ENCODE assay signal across 12 cellular contexts in genomic region chr2:54523336-54523959, GRCh38.
DNase-seq lines count a peak whose midpoint lies in the region; ATAC-seq and TF ChIP-seq lines count a peak whose summit lies in the region.
"Had no signal": no experiment of that assay in that cellular context is flagged by ENCODE, and none has a peak within 500 bp of the region (broad histone marks: within the 10 kb centered on the region; RNA-seq: fewer than 3 reads in every experiment).

No MANE protein-coding gene starts in this region.

- intact Hi-C loops in CD8-positive, alpha-beta T cell (cut with DNase I, micrococcal nuclease), result loop anchor here (2.0 to 10.0 kb wide), 13 partner anchors 34 to 653 kb away; no protein-coding TSS in a partner anchor
- intact Hi-C loops in dorsolateral prefrontal cortex (cut with DNase I), result loop anchor here (5.0 to 10.0 kb wide), 3 partner anchors 139 to 181 kb away; no protein-coding TSS in a partner anchor

- H4K20me1 ChIP-seq in KMS-11 (ENCODE audit: insufficient read depth) (no peaks in the 10 kb centered on the region), osteoblast (ENCODE audit: insufficient read depth, low read length) (peaks cover 24% of the 10 kb centered on the region)

- no peak for ATAC-seq in CD8-positive, alpha-beta T cell

- H3K27me3 Mint-ChIP-seq in brain, result no peaks in the 10 kb centered on the region
- H3K27me3 Mint-ChIP-seq in CD8-positive, alpha-beta T cell (ENCODE audit: low read depth), result peaks cover 12% of the 10 kb centered on the region

- peaks cover 46% of the 10 kb centered on the region for H3K36me3 Mint-ChIP-seq in brain
- H3K36me3 Mint-ChIP-seq in CD8-positive, alpha-beta T cell, result no peaks in the 10 kb centered on the region
- H3K36me3 Mint-ChIP-seq: CD14-positive monocyte had no signal

- H3K79me2 ChIP-seq in KMS-11 (ENCODE audit: insufficient read depth, low read depth) (peaks cover 25% of the 10 kb centered on the region), osteoblast (ENCODE audit: insufficient read depth, low read length) (peaks cover 91% of the 10 kb centered on the region)

- peak overlapping the region; percentile 10 to 83 (median 59) for H3K27ac Mint-ChIP-seq in brain
- H3K27ac Mint-ChIP-seq in CD8-positive, alpha-beta T cell, result no peak overlapping the region

- H2AFZ ChIP-seq in KMS-11 (ENCODE audit: low read depth), result no peak overlapping the region
- H2AFZ ChIP-seq in osteoblast (ENCODE audit: low read length), result no peak overlapping the region
- H2AFZ ChIP-seq: parathyroid adenoma had no signal

- H3K9me3 ChIP-seq in osteoblast (ENCODE audit: low read depth, low read length), result no peaks in the 10 kb centered on the region
- no peaks in the 10 kb centered on the region for H3K9me3 ChIP-seq in CD8-positive, alpha-beta T cell (ENCODE audit: low read length)
- H3K9me3 ChIP-seq: Peyer's patch, vagina had no signal

- H3K4me1 ChIP-seq in KMS-11 (ENCODE audit: low read depth, poor library complexity, severe bottlenecking) (peaks cover 66% of the 10 kb centered on the region), osteoblast (ENCODE audit: insufficient read depth, low read length) (peaks cover 34% of the 10 kb centered on the region)
- H3K4me1 ChIP-seq in CD8-positive, alpha-beta T cell (ENCODE audit: insufficient read depth, low read length), result no peaks in the 10 kb centered on the region

- H3K9ac ChIP-seq in KMS-11, result no peak overlapping the region; the same call in 1 of the 2 replicates
- H3K9ac ChIP-seq: parathyroid adenoma had no signal

- no peaks in the 10 kb centered on the region for H3K27me3 ChIP-seq in KMS-11 (ENCODE audit: insufficient read depth, low read depth)
- H3K27me3 ChIP-seq in osteoblast (ENCODE audit: insufficient read depth, low read length), result no peaks in the 10 kb centered on the region
- no peaks in the 10 kb centered on the region for H3K27me3 ChIP-seq in CD8-positive, alpha-beta T cell (ENCODE audit: insufficient read depth, low read length)
- H3K27me3 ChIP-seq in dorsolateral prefrontal cortex, result no peaks in the 10 kb centered on the region
- H3K27me3 ChIP-seq: brain microvascular endothelial cell, Peyer's patch, vagina had no signal

- H3K27ac ChIP-seq in KMS-11 (peak overlapping the region; percentile 78), osteoblast (ENCODE audit: low read depth, low read length) (peak overlapping the region; percentile 13), dorsolateral prefrontal cortex (peak overlapping the region in 29 of 59 donors; percentile 5 to 69 (median 35))
- no peak overlapping the region for H3K27ac ChIP-seq in CD8-positive, alpha-beta T cell (ENCODE audit: low read depth, low read length)
- H3K27ac ChIP-seq: parathyroid adenoma had no signal

- peaks cover 63% of the 10 kb centered on the region for H3K4me1 Mint-ChIP-seq in brain
- peaks cover 8% of the 10 kb centered on the region for H3K4me1 Mint-ChIP-seq in CD8-positive, alpha-beta T cell (ENCODE audit: low read depth)

- H3K4me3 Mint-ChIP-seq in brain, result no peak overlapping the region
- H3K4me3 Mint-ChIP-seq in CD8-positive, alpha-beta T cell, result no peak overlapping the region

- no peaks in the 10 kb centered on the region for H3K9me3 Mint-ChIP-seq in brain
- H3K9me3 Mint-ChIP-seq in CD8-positive, alpha-beta T cell, result no peaks in the 10 kb centered on the region
- H3K9me3 Mint-ChIP-seq: CD14-positive monocyte had no signal

- peak; percentile 31 for DNase-seq in Daoy (ENCODE audit: low read depth)
- DNase-seq in osteoblast (ENCODE audit: insufficient read length, low spot score, missing footprints), result no peak
- no peak for DNase-seq in Kasumi-1 (lab: John Stamatoyannopoulos, UW)
- no peak for DNase-seq in CD8-positive, alpha-beta T cell
- DNase-seq in dorsolateral prefrontal cortex, result no peak

- CTCF ChIA-PET in CD8-positive, alpha-beta T cell (lab: Charles Lee), result interaction anchor here (0.7 to 9.1 kb wide), 39 partner anchors 8 to 416 kb away, joined by 3 to 162 read pairs (median 6); no protein-coding TSS in a partner anchor

- POLR2A ChIA-PET in CD8-positive, alpha-beta T cell (lab: Charles Lee), result interaction anchor here (1.0 kb wide), 1 partner anchor 416 kb away, joined by 3 read pairs; no protein-coding TSS in a partner anchor

- no peak for TF ChIP-seq CTCF in KMS-11 (conservative IDR thresholded peaks at IDR 0.05; ENCODE audit: low read depth, low read length)
- no peak for TF ChIP-seq CTCF in brain (conservative IDR thresholded peaks at IDR 0.05)
- no peak for TF ChIP-seq CTCF in osteoblast (IDR thresholded peaks at IDR 0.05; ENCODE audit: extremely low read depth, low read depth, low read length)
- TF ChIP-seq CTCF in CD8-positive, alpha-beta T cell (IDR thresholded peaks at IDR 0.05), result no peak
- TF ChIP-seq CTCF in dorsolateral prefrontal cortex (IDR thresholded peaks at IDR 0.05 in 54 of 56, conservative IDR thresholded peaks at IDR 0.05 in 2 of 56; ENCODE audit: low read depth in 1 of 56, partially characterized antibody in 56 of 56), result no peak

- H3K4me2 ChIP-seq in KMS-11 (peak overlapping the region; percentile 75), osteoblast (ENCODE audit: insufficient read depth, low read length) (no peak overlapping the region)

- H3K36me3 ChIP-seq in KMS-11 (ENCODE audit: insufficient read depth) (no peaks in the 10 kb centered on the region), osteoblast (ENCODE audit: insufficient read depth, low read length) (peaks cover 26% of the 10 kb centered on the region)
- no peaks in the 10 kb centered on the region for H3K36me3 ChIP-seq in CD8-positive, alpha-beta T cell (ENCODE audit: insufficient read depth, low read length)

- H3K4me3 ChIP-seq in KMS-11 (IDR thresholded peaks at IDR 0.05; ENCODE audit: insufficient read depth, low read depth, low read length) (no peak overlapping the region), osteoblast (ENCODE audit: insufficient read depth, low read length) (no peak overlapping the region), dorsolateral prefrontal cortex (no peak overlapping the region)
- H3K4me3 ChIP-seq in CD8-positive, alpha-beta T cell (ENCODE audit: low read depth, low read length), result no peak overlapping the region
- H3K4me3 ChIP-seq: Peyer's patch, vagina had no signal
